ENCODE assay signal across 14 cellular contexts in genomic region chr13:40787062-40787461, GRCh38. TPM values are rescaled to one million over a fixed set of nuclear protein-coding genes. Genes with fewer than 3 reads are reported as not detected.
DNase-seq lines count a peak whose midpoint lies in the region; ATAC-seq and TF ChIP-seq lines count a peak whose summit lies in the region.
"Had no signal": no experiment of that assay in that cellular context is flagged by ENCODE, and none has a peak within 500 bp of the region (broad histone marks: within the 10 kb centered on the region; RNA-seq: fewer than 3 reads in every experiment).

No MANE protein-coding gene starts in this region.

- TF ChIP-seq POLR2A in NB4 (IDR thresholded peaks at IDR 0.05; ENCODE audit: extremely low read depth, insufficient read length) (no peak), body of pancreas (IDR thresholded peaks at IDR 0.05) (no peak)

- no peak overlapping the region for H3K9ac ChIP-seq in neural progenitor cell

- peak; percentile 87 for DNase-seq in ELR (ENCODE audit: low read depth)
- peak; percentile 58 for DNase-seq in NB4 (ENCODE audit: low read depth)
- DNase-seq in neural progenitor cell (ENCODE audit: low spot score) = no peak
- no peak for DNase-seq in body of pancreas
- no peak for DNase-seq in Right ventricle myocardium superior
- DNase-seq: activated gamma-delta T cell treated with Interleukin-2 at 50 U/mL for 16 hours, DMS53, dorsolateral prefrontal cortex, head of caudate nucleus had no signal

- H3K4me1 Mint-ChIP-seq in dendritic cell treated with granulocyte-macrophage colony-stimulating factor and Interleukin-4, amounts not matched to agents 40 ng/mL and 50 ng/mL, for 4 days (ENCODE audit: low read depth) = peaks cover 35% of the 10 kb centered on the region
- H3K4me1 Mint-ChIP-seq in neural progenitor cell = peaks cover 4% of the 10 kb centered on the region

- no peaks in the 10 kb centered on the region for H3K36me3 ChIP-seq in neural progenitor cell
- no peaks in the 10 kb centered on the region for H3K36me3 ChIP-seq in body of pancreas (replicated peaks in 1 of 2; ENCODE audit: insufficient read depth in 1 of 2, low read depth in 2 of 2)

- peaks cover 22% of the 10 kb centered on the region for H3F3A ChIP-seq in neural progenitor cell (ENCODE audit: low read depth)

- peaks cover 7% of the 10 kb centered on the region for H3K4me1 ChIP-seq in neural progenitor cell
- peaks cover 23% of the 10 kb centered on the region for H3K4me1 ChIP-seq in body of pancreas

- peaks cover 18% of the 10 kb centered on the region for H3K79me2 ChIP-seq in neural progenitor cell (ENCODE audit: low read depth)

- H3K9me3 ChIP-seq in neural progenitor cell (ENCODE audit: low read depth) (no peaks in the 10 kb centered on the region), body of pancreas (no peaks in the 10 kb centered on the region)

- no peaks in the 10 kb centered on the region for H3K9me3 Mint-ChIP-seq in dendritic cell treated with granulocyte-macrophage colony-stimulating factor and Interleukin-4, amounts not matched to agents 40 ng/mL and 50 ng/mL, for 4 days
- H3K9me3 Mint-ChIP-seq in neural progenitor cell = no peaks in the 10 kb centered on the region

- H3K4me3 Mint-ChIP-seq in dendritic cell treated with granulocyte-macrophage colony-stimulating factor and Interleukin-4, amounts not matched to agents 40 ng/mL and 50 ng/mL, for 4 days = no peak overlapping the region
- H3K4me3 Mint-ChIP-seq in neural progenitor cell = peak overlapping the region; percentile 46

- intact Hi-C loops in dendritic cell treated with granulocyte-macrophage colony-stimulating factor and Interleukin-4, amounts not matched to agents 40 ng/mL and 50 ng/mL, for 4 days (cut with micrococcal nuclease) = no loop called here
- intact Hi-C loops in body of pancreas (cut with DNase I) (no loop called here), Right ventricle myocardium superior (cut with DNase I) (no loop called here)

- no peaks in the 10 kb centered on the region for H3K36me3 Mint-ChIP-seq in dendritic cell treated with granulocyte-macrophage colony-stimulating factor and Interleukin-4, amounts not matched to agents 40 ng/mL and 50 ng/mL, for 4 days (ENCODE audit: low read depth)
- no peaks in the 10 kb centered on the region for H3K36me3 Mint-ChIP-seq in neural progenitor cell

- TF ChIP-seq CTCF in NB4 (IDR thresholded peaks at IDR 0.05; ENCODE audit: low read depth, low read length) (no peak), neural progenitor cell (IDR thresholded peaks at IDR 0.05) (no peak), body of pancreas (IDR thresholded peaks at IDR 0.05) (no peak)

- no peak overlapping the region for H2AFZ ChIP-seq in neural progenitor cell (replicated peaks)

- no peak overlapping the region for H3K4me2 ChIP-seq in neural progenitor cell

- no peaks in the 10 kb centered on the region for H4K20me1 ChIP-seq in neural progenitor cell (ENCODE audit: low read depth)

- H3K27me3 ChIP-seq in neural progenitor cell = no peaks in the 10 kb centered on the region
- H3K27me3 ChIP-seq in body of pancreas = no peaks in the 10 kb centered on the region
- H3K27me3 ChIP-seq: dorsolateral prefrontal cortex had no signal

- H3K4me3 ChIP-seq in NB4 (ENCODE audit: low read depth, low read length) (no peak overlapping the region), neural progenitor cell (no peak overlapping the region), body of pancreas (no peak overlapping the region)
- H3K4me3 ChIP-seq: dorsolateral prefrontal cortex, lung had no signal

- no peak for ATAC-seq in body of pancreas
- no peak for ATAC-seq in HG03378 (IDR thresholded peaks at IDR 0.05; ENCODE audit: unreplicated experiment)
- ATAC-seq in Right ventricle myocardium superior (ENCODE audit: poor library complexity) = no peak
- ATAC-seq: Panc1, sciatic nerve had no signal

- no peaks in the 10 kb centered on the region for H3K27me3 Mint-ChIP-seq in dendritic cell treated with granulocyte-macrophage colony-stimulating factor and Interleukin-4, amounts not matched to agents 40 ng/mL and 50 ng/mL, for 4 days
- peaks cover 3% of the 10 kb centered on the region for H3K27me3 Mint-ChIP-seq in neural progenitor cell (ENCODE audit: insufficient read depth, low read depth)

- WGBS in body of pancreas, 2 donors = 75% methylated on average over 5 of the region's 5 CpGs

- no peak overlapping the region for H3K27ac ChIP-seq in neural progenitor cell
- H3K27ac ChIP-seq in body of pancreas = no peak overlapping the region
- H3K27ac ChIP-seq: dorsolateral prefrontal cortex had no signal

- peak overlapping the region; percentile 14 for H3K27ac Mint-ChIP-seq in dendritic cell treated with granulocyte-macrophage colony-stimulating factor and Interleukin-4, amounts not matched to agents 40 ng/mL and 50 ng/mL, for 4 days
- no peak overlapping the region for H3K27ac Mint-ChIP-seq in neural progenitor cell

RNA-seq across cellular contexts. Expression of gene SLC25A15, which starts 2.3 kb away (rescaled TPM):
- 33.7 and 44.2 TPM in 2 replicates for total RNA-seq in neural progenitor cell (ENCODE audit: low replicate concordance)
- total RNA-seq in body of pancreas = 10 to 100 TPM in 1 of 2 donors, 1 to 10 TPM in 1; 4.6 to 27.8 TPM
- total RNA-seq in Right ventricle myocardium superior = 5.2 TPM

RNA-seq across cellular contexts. Expression of gene MRPS31, which starts 16.1 kb away (rescaled TPM):
- total RNA-seq in neural progenitor cell (ENCODE audit: low replicate concordance) (29.4 and 61.5 TPM in 2 replicates), body of pancreas (10 to 100 TPM; 10.9 to 11.9 TPM), Right ventricle myocardium superior (30.4 TPM)

Comparison
In these comparisons a context has a peak if more than half of its experiments do, and no peak if none do; other contexts are left out.
1. DNase-seq: peak in ELR (single experiment) and NB4 (single experiment); none in neural progenitor cell (single experiment), body of pancreas (0 of 4) and Right ventricle myocardium superior (single experiment).